8 cellular contexts compared by ENCODE assay signal in the genomic region with DNA sequence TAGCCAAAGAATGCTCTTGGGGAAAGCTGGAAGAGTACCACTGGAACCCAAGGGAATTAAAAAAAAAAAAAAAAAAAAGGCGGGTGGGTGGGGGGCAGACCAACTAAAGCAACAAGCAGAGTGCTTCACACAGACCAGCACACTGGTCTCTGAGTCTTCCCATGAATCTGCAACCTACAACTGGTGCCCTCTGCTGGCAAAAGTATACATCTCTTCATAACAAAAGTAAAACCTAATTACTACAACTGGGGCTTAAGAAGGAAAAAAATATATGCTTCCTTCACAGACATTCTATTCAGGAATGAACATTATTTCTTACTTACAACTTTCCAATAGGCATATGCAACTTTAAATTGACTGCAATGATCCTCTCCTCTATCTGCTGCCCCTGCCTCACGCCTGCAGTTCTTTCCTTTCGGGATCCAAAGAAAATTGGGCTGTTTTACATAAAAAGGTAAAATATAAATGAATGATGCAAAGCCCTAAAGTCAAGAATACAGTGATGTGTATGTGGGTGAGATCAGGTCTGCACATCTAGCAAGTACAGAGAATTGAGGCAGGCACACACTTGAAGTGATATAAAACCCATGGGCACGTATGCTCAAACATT. TPM values are rescaled to one million over a fixed set of nuclear protein-coding genes. Genes with fewer than 3 reads are reported as not detected.
DNase-seq lines count a peak whose midpoint lies in the region; ATAC-seq and TF ChIP-seq lines count a peak whose summit lies in the region.

No MANE protein-coding gene starts in this region.

- H3K23ac ChIP-seq in IMR-90 (ENCODE audit: low read depth, low read length): no peak overlapping the region

- no peak overlapping the region for H3K56ac ChIP-seq in IMR-90 (ENCODE audit: extremely low read depth, insufficient read depth, low read length)

- H2BK120ac ChIP-seq in IMR-90 (ENCODE audit: low read depth, low read length): no peak overlapping the region

- H3K27me3 ChIP-seq in CD4-positive, CD25-positive, alpha-beta regulatory T cell (ENCODE audit: control insufficient read depth, insufficient read depth, low read length): no peaks in the 10 kb centered on the region
- H3K27me3 ChIP-seq in IMR-90 (ENCODE audit: control insufficient read depth, insufficient read depth, low read length): no peaks in the 10 kb centered on the region; the same call in none of the 2 replicates
- no peaks in the 10 kb centered on the region for H3K27me3 ChIP-seq in OCI-LY3 (ENCODE audit: low read depth, low read length)

- H3K27ac Mint-ChIP-seq in CD4-positive, CD25-positive, alpha-beta regulatory T cell: peak overlapping the region in 1 of 3 donors; percentile 8
- no peak overlapping the region for H3K27ac Mint-ChIP-seq in activated T-helper 17 cell treated with anti-CD3 and anti-CD28 coated beads, Interleukin-2, amount 50 U/mL, for 72 hours

- H3K9me3 ChIP-seq in CD4-positive, CD25-positive, alpha-beta regulatory T cell (ENCODE audit: control insufficient read depth in 2 of 2, low read length in 2 of 2): no peaks in the 10 kb centered on the region
- no peaks in the 10 kb centered on the region for H3K9me3 ChIP-seq in IMR-90 (ENCODE audit: control insufficient read depth, insufficient read depth, low read length)
- H3K9me3 ChIP-seq in OCI-LY3 (ENCODE audit: insufficient read depth, low read length): no peaks in the 10 kb centered on the region

- H4K20me1 ChIP-seq in IMR-90 (ENCODE audit: insufficient read depth, low read length): no peaks in the 10 kb centered on the region
- H4K20me1 ChIP-seq in OCI-LY3 (ENCODE audit: insufficient read depth, low read length): peaks cover 12% of the 10 kb centered on the region

- in situ Hi-C loops in IMR-90 (cut with MboI; ENCODE audit: low sequenced_read_pairs): loop anchor here (25.0 kb wide), 1 partner anchor 431 kb away; no protein-coding TSS in a partner anchor

- H3K4me2 ChIP-seq in IMR-90 (ENCODE audit: low read depth, low read length) (no peak overlapping the region), OCI-LY3 (ENCODE audit: low read length) (no peak overlapping the region)

- no peak overlapping the region for H3K4ac ChIP-seq in IMR-90 (ENCODE audit: low read depth, low read length)

- ATAC-seq in CD4-positive, CD25-positive, alpha-beta regulatory T cell (ENCODE audit: low read depth in 2 of 2): peak; percentile 86 to 88
- ATAC-seq in GM19438 (IDR thresholded peaks at IDR 0.05; ENCODE audit: low read depth, unreplicated experiment) (peak; percentile 69), IMR-90 (ENCODE audit: low read depth) (peak; percentile 90)
- ATAC-seq in activated T-helper 17 cell treated with anti-CD3 and anti-CD28 coated beads, Interleukin-2, amount 50 U/mL, for 72 hours (replicated peaks): peak; percentile 78

- no peaks in the 10 kb centered on the region; the same call in 1 of the 2 replicates for H3K9me1 ChIP-seq in IMR-90 (ENCODE audit: insufficient read depth, low read length)

- peaks cover 0 to 17% (median 7%) of the 10 kb centered on the region in 4 donors for H3K4me1 Mint-ChIP-seq in CD4-positive, CD25-positive, alpha-beta regulatory T cell
- no peaks in the 10 kb centered on the region for H3K4me1 Mint-ChIP-seq in activated T-helper 17 cell treated with anti-CD3 and anti-CD28 coated beads, Interleukin-2, amount 50 U/mL, for 72 hours

- no peak overlapping the region for H3K14ac ChIP-seq in IMR-90 (replicated peaks; ENCODE audit: low read depth, low read length)

- no peak overlapping the region for H3K4me3 Mint-ChIP-seq in CD4-positive, CD25-positive, alpha-beta regulatory T cell
- no peak overlapping the region for H3K4me3 Mint-ChIP-seq in activated T-helper 17 cell treated with anti-CD3 and anti-CD28 coated beads, Interleukin-2, amount 50 U/mL, for 72 hours

- H4K91ac ChIP-seq in IMR-90 (ENCODE audit: insufficient read depth, low read depth, low read length): no peak overlapping the region

- H3K36me3 Mint-ChIP-seq in CD4-positive, CD25-positive, alpha-beta regulatory T cell: no peaks in the 10 kb centered on the region
- H3K36me3 Mint-ChIP-seq in activated T-helper 17 cell treated with anti-CD3 and anti-CD28 coated beads, Interleukin-2, amount 50 U/mL, for 72 hours (ENCODE audit: low read depth): no peaks in the 10 kb centered on the region

- H3K9ac ChIP-seq in IMR-90 (ENCODE audit: low read depth, low read length): no peak overlapping the region
- H3K9ac ChIP-seq in OCI-LY3 (ENCODE audit: low read length): no peak overlapping the region

- no peak for TF ChIP-seq POLR2A in IMR-90 (IDR thresholded peaks at IDR 0.05; ENCODE audit: low read depth, low read length)

- H4K8ac ChIP-seq in IMR-90 (ENCODE audit: low read depth in 2 of 2, low read length in 2 of 2): no peak overlapping the region

- no peak overlapping the region for H4K5ac ChIP-seq in IMR-90 (ENCODE audit: low read depth, low read length)

- H2AK9ac ChIP-seq in IMR-90 (replicated peaks; ENCODE audit: low read depth, low read length, poor library complexity): no peak overlapping the region

- no peaks in the 10 kb centered on the region for H3K79me2 ChIP-seq in OCI-LY3 (ENCODE audit: low read length)

- TF ChIP-seq RAD21 in IMR-90 (IDR thresholded peaks at IDR 0.05; ENCODE audit: low read length): peak; percentile 78

- H3K79me1 ChIP-seq in IMR-90 (ENCODE audit: low read depth in 1 of 2, low read length in 2 of 2): no peaks in the 10 kb centered on the region

- H3K27me3 Mint-ChIP-seq in CD4-positive, CD25-positive, alpha-beta regulatory T cell: no peaks in the 10 kb centered on the region
- H3K27me3 Mint-ChIP-seq in activated T-helper 17 cell treated with anti-CD3 and anti-CD28 coated beads, Interleukin-2, amount 50 U/mL, for 72 hours: no peaks in the 10 kb centered on the region

- intact Hi-C loops in IMR-90 (cut with micrococcal nuclease): loop anchor here (1.0 to 10.0 kb wide), 3 partner anchors 83 to 418 kb away; no protein-coding TSS in a partner anchor

- peak; percentile 51 to 84 (median 72) for DNase-seq in CD4-positive, CD25-positive, alpha-beta regulatory T cell
- DNase-seq in IMR-90: peak; percentile 77
- DNase-seq in fibroblast of villous mesenchyme (ENCODE audit: low read depth): peak; percentile 76
- DNase-seq in occipital lobe (lab: John Stamatoyannopoulos, UW): peak; percentile 13
- no peak for DNase-seq in HuH-7.5 (ENCODE audit: low spot score)

- no peak overlapping the region for H2AFZ ChIP-seq in IMR-90 (replicated peaks; ENCODE audit: low read length, poor library complexity)
- H2AFZ ChIP-seq in OCI-LY3 (ENCODE audit: low read depth, low read length): no peak overlapping the region

- no peak overlapping the region for H3K18ac ChIP-seq in IMR-90 (ENCODE audit: low read depth, low read length)

- no peaks in the 10 kb centered on the region for H3K36me3 ChIP-seq in CD4-positive, CD25-positive, alpha-beta regulatory T cell (ENCODE audit: control insufficient read depth, insufficient read depth, low read length)
- H3K36me3 ChIP-seq in IMR-90 (ENCODE audit: control insufficient read depth, insufficient read depth, low read length) (no peaks in the 10 kb centered on the region), OCI-LY3 (replicated peaks; ENCODE audit: low read depth, low read length) (no peaks in the 10 kb centered on the region)

- POLR2A ChIA-PET in IMR-90 (lab: Charles Lee; ENCODE audit: unreplicated experiment): no interaction called here

- peaks cover 3% of the 10 kb centered on the region for H3K4me1 ChIP-seq in CD4-positive, CD25-positive, alpha-beta regulatory T cell (ENCODE audit: control insufficient read depth, insufficient read depth, low read length, poor library complexity, severe bottlenecking)
- H3K4me1 ChIP-seq in IMR-90 (ENCODE audit: control insufficient read depth, insufficient read depth, low read length) (no peaks in the 10 kb centered on the region), OCI-LY3 (ENCODE audit: low read length) (no peaks in the 10 kb centered on the region)

- dilution Hi-C loops in IMR-90 (cut with HindIII; ENCODE audit: low sequenced_read_pairs, unreplicated experiment): no loop called here

- H2AK5ac ChIP-seq in IMR-90 (ENCODE audit: low read depth, low read length): no peak overlapping the region

- CTCF ChIA-PET in IMR-90 (lab: Yijun Ruan, JAX): interaction anchor here (0.6 to 3.0 kb wide), 19 partner anchors 8 to 416 kb away, joined by 3 to 30 read pairs (median 5); no protein-coding TSS in a partner anchor

- WGBS in IMR-90 (ENCODE audit: extremely low coverage in 2 of 2, insufficient read length in 1 of 2), 2 experiments: no CpG with 5 or more reads among the region's 4 CpGs

- peak; percentile 74 for TF ChIP-seq CTCF in IMR-90 (conservative IDR thresholded peaks at IDR 0.05; ENCODE audit: low read depth, low read length)
- TF ChIP-seq CTCF in OCI-LY3 (IDR thresholded peaks at IDR 0.05; ENCODE audit: low read depth, low read length): peak; percentile 52
- peak; percentile 66 for TF ChIP-seq CTCF in fibroblast of villous mesenchyme (IDR thresholded peaks at IDR 0.05; ENCODE audit: insufficient read depth, low read depth, low read length)

- no peak overlapping the region for H3K27ac ChIP-seq in CD4-positive, CD25-positive, alpha-beta regulatory T cell (ENCODE audit: insufficient read depth, low read length, poor library complexity, severe bottlenecking)
- H3K27ac ChIP-seq in IMR-90 (ENCODE audit: insufficient read depth, low read length): no peak overlapping the region
- H3K27ac ChIP-seq in OCI-LY3 (ENCODE audit: low read length): no peak overlapping the region

- H2BK20ac ChIP-seq in IMR-90 (ENCODE audit: low read depth, low read length): no peak overlapping the region

- H3K9me3 Mint-ChIP-seq in CD4-positive, CD25-positive, alpha-beta regulatory T cell: no peaks in the 10 kb centered on the region
- H3K9me3 Mint-ChIP-seq in activated T-helper 17 cell treated with anti-CD3 and anti-CD28 coated beads, Interleukin-2, amount 50 U/mL, for 72 hours: no peaks in the 10 kb centered on the region

- no peak overlapping the region for H2BK15ac ChIP-seq in IMR-90 (ENCODE audit: low read depth, low read length)

- BruUV-seq in IMR-90 (replicated peaks; lab: Mats Ljungman, UMichigan): no TSS peak

- H2BK5ac ChIP-seq in IMR-90 (ENCODE audit: low read depth, low read length, poor library complexity, severe bottlenecking): no peak overlapping the region

- no peak overlapping the region for H3K4me3 ChIP-seq in CD4-positive, CD25-positive, alpha-beta regulatory T cell (ENCODE audit: low read depth, low read length)
- H3K4me3 ChIP-seq in IMR-90 (ENCODE audit: insufficient read depth, low read depth, low read length) (no peak overlapping the region), OCI-LY3 (ENCODE audit: low read length) (no peak overlapping the region), fibroblast of villous mesenchyme (ENCODE audit: low read depth, low read length) (no peak overlapping the region)

RNA-seq across cellular contexts. Expression of a gene that starts 7.2 kb away (rescaled TPM):
- 24.4 TPM for total RNA-seq in CD4-positive, CD25-positive, alpha-beta regulatory T cell
- polyA plus RNA-seq in CD4-positive, CD25-positive, alpha-beta regulatory T cell: 1 to 10 TPM; 2.8 to 8.6 (median 5.3) TPM
- total RNA-seq in IMR-90 (2012; rRNA removed) (4.1 and 4.7 TPM in 2 replicates), fibroblast of villous mesenchyme (1.9 and 3.0 TPM in 2 replicates), occipital lobe (8.7 TPM)
- 2.1 and 2.3 TPM in 2 replicates for polyA plus RNA-seq in IMR-90 (2012; rRNA removed)
- polyA plus RNA-seq in IMR-90 (2012; cell fraction: cytosol; rRNA removed): 0.79 and 1.0 TPM in 2 replicates
- polyA plus RNA-seq in IMR-90 (2012; cell fraction: nucleus; rRNA removed; ENCODE audit: low replicate concordance): 8.1 and 16.6 TPM in 2 replicates
- 1 to 10 TPM; 5.3 to 9.5 TPM for total RNA-seq in activated T-helper 17 cell treated with anti-CD3 and anti-CD28 coated beads, Interleukin-2, amount 50 U/mL, for 72 hours

RNA-seq across cellular contexts. Expression of a gene that starts 11.0 kb away (rescaled TPM):
- 38.1 TPM for total RNA-seq in CD4-positive, CD25-positive, alpha-beta regulatory T cell
- polyA plus RNA-seq in CD4-positive, CD25-positive, alpha-beta regulatory T cell: 10 to 100 TPM; 14.0 to 17.3 (median 15.3) TPM
- 5.2 and 8.9 TPM in 2 replicates for total RNA-seq in IMR-90 (2012; rRNA removed)
- polyA plus RNA-seq in IMR-90 (2012; rRNA removed): 12.2 and 12.9 TPM in 2 replicates
- polyA plus RNA-seq in IMR-90 (2012; cell fraction: cytosol; rRNA removed): 23.6 and 24.0 TPM in 2 replicates
- 8.7 and 9.1 TPM in 2 replicates for polyA plus RNA-seq in IMR-90 (2012; cell fraction: nucleus; rRNA removed; ENCODE audit: low replicate concordance)
- total RNA-seq in activated T-helper 17 cell treated with anti-CD3 and anti-CD28 coated beads, Interleukin-2, amount 50 U/mL, for 72 hours: 10 to 100 TPM; 30.0 to 35.5 TPM
- total RNA-seq in fibroblast of villous mesenchyme: 16.8 and 18.1 TPM in 2 replicates
- total RNA-seq in occipital lobe: 53.7 TPM
